ENCODE assay signal across 1 cellular context in genomic region chr3:183148056-183148455, GRCh38.
TF ChIP-seq lines count a peak whose summit lies in the region.

No MANE protein-coding gene starts in this region.

TF ChIP-seq in K562, 482 proteins besides CTCF, POLR2A, EP300 and RAD21 (continued from another document):
- TF ChIP-seq, protein P1, sequence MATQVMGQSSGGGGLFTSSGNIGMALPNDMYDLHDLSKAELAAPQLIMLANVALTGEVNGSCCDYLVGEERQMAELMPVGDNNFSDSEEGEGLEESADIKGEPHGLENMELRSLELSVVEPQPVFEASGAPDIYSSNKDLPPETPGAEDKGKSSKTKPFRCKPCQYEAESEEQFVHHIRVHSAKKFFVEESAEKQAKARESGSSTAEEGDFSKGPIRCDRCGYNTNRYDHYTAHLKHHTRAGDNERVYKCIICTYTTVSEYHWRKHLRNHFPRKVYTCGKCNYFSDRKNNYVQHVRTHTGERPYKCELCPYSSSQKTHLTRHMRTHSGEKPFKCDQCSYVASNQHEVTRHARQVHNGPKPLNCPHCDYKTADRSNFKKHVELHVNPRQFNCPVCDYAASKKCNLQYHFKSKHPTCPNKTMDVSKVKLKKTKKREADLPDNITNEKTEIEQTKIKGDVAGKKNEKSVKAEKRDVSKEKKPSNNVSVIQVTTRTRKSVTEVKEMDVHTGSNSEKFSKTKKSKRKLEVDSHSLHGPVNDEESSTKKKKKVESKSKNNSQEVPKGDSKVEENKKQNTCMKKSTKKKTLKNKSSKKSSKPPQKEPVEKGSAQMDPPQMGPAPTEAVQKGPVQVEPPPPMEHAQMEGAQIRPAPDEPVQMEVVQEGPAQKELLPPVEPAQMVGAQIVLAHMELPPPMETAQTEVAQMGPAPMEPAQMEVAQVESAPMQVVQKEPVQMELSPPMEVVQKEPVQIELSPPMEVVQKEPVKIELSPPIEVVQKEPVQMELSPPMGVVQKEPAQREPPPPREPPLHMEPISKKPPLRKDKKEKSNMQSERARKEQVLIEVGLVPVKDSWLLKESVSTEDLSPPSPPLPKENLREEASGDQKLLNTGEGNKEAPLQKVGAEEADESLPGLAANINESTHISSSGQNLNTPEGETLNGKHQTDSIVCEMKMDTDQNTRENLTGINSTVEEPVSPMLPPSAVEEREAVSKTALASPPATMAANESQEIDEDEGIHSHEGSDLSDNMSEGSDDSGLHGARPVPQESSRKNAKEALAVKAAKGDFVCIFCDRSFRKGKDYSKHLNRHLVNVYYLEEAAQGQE (CRISPR knock-in tag; IDR thresholded peaks at IDR 0.05; ENCODE audit: low read depth), result no peak
- TF ChIP-seq HMG20B (CRISPR knock-in tag; IDR thresholded peaks at IDR 0.05) (no peak), SREBF2 (CRISPR knock-in tag; IDR thresholded peaks at IDR 0.05) (no peak), E2F3 (CRISPR knock-in tag; IDR thresholded peaks at IDR 0.05) (no peak), ZNF311 (CRISPR knock-in tag; IDR thresholded peaks at IDR 0.05) (no peak)
TF ChIP-seq in K562: peak in this region for 0.
